8 cellular contexts compared by ENCODE assay signal in the genomic region with DNA sequence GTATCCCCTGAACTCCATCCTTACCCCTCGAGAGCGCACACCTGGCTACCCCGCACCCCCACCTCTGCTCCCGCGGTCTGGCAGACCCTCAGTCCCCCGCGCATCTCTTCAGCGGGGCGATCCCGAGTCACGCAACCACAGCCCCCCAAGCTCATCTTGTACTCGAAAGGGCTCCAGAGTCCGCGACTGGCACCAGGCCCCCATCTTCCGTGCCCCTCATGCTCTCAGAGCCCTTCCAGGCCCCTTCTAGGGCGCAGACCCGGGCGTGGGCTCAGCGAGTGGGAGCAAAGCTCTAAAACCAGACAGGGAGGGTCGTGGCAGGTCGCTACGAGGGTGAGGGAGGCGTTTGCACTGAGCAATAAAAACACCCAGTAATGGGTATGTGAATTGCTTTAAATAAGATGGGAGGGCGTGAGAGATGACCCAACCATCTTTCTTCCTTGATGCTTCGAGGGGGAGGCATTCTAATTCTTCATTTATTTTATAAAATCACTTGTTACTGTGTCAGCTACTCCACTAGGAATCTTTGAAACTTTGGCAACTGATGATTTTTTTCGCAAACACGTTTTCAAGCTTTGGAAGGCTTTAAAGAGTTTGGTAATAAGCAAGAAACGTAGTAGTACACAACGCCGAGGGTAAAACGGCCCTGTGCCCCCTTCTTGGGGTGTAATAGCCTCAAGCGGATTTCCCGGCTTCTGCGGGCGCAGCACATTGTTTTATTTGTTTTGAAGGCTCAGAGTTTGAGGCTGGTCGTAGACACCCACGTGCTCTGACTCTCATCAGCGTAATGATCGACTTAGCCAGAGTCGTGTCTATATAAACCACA. TPM values are rescaled to one million over a fixed set of nuclear protein-coding genes. Genes with fewer than 3 reads are reported as not detected.
DNase-seq lines count a peak whose midpoint lies in the region; ATAC-seq and TF ChIP-seq lines count a peak whose summit lies in the region.

No MANE protein-coding gene starts in this region.

- POLR2A ChIA-PET in MCF 10A (lab: Yijun Ruan, JAX) = interaction anchor here (0.6 to 3.9 kb wide), 13 partner anchors 22 to 1740 kb away, joined by 3 to 15 read pairs (median 4); a partner anchor contains a TSS

- H3K27me3 Mint-ChIP-seq in GM23338 (ENCODE audit: insufficient read depth, low read depth, poor library complexity) (peaks cover 62% of the 10 kb centered on the region), MCF 10A (ENCODE audit: insufficient read depth, unreplicated experiment) (no peaks in the 10 kb centered on the region)

- H3K9me2 ChIP-seq in GM23338 (ENCODE audit: insufficient read depth) = no peaks in the 10 kb centered on the region

- H3K79me2 ChIP-seq in GM23338 (replicated peaks; ENCODE audit: insufficient read depth) (no peaks in the 10 kb centered on the region), mesendoderm (ENCODE audit: control insufficient read depth, insufficient read depth, low read length) (no peaks in the 10 kb centered on the region)

- H2AFZ ChIP-seq in GM23338 = peak overlapping the region; percentile 88

- CTCF ChIA-PET in MCF 10A (lab: Yijun Ruan, JAX) = interaction anchor here (0.6 to 3.6 kb wide), 14 partner anchors 9 to 945 kb away, joined by 3 to 22 read pairs (median 4); a partner anchor contains a TSS

- H4K20me1 ChIP-seq in GM23338 (replicated peaks; ENCODE audit: insufficient read depth) = no peaks in the 10 kb centered on the region

- H3K36me3 Mint-ChIP-seq in GM23338 (ENCODE audit: low read depth) = no peaks in the 10 kb centered on the region; the same call in 2 of the 3 replicates
- no peaks in the 10 kb centered on the region for H3K36me3 Mint-ChIP-seq in MCF 10A (ENCODE audit: insufficient read depth, unreplicated experiment)
- peaks cover 58% of the 10 kb centered on the region for H3K36me3 Mint-ChIP-seq in stimulated activated effector memory CD8-positive, alpha-beta T cell treated with anti-CD3 and anti-CD28 coated beads, Interleukin-12 subunit alpha, Interleukin-12 subunit beta, amount 100 ng/mL, for 72 hours

- H2BK15ac ChIP-seq in mesendoderm (replicated peaks; ENCODE audit: low read depth) = no peak overlapping the region

- ATAC-seq in GM23338 (no peak; the same call in 2 of the 3 replicates), HG03342 (IDR thresholded peaks at IDR 0.05; ENCODE audit: unreplicated experiment) (no peak)
- ATAC-seq in stimulated activated effector memory CD8-positive, alpha-beta T cell treated with anti-CD3 and anti-CD28 coated beads, Interleukin-12 subunit alpha, Interleukin-12 subunit beta, amount 100 ng/mL, for 72 hours = peak; percentile 50

- no peak overlapping the region for H3K27ac Mint-ChIP-seq in GM23338
- peak overlapping the region; percentile 35 for H3K27ac Mint-ChIP-seq in MCF 10A (ENCODE audit: low read depth, unreplicated experiment)
- H3K27ac Mint-ChIP-seq in stimulated activated effector memory CD8-positive, alpha-beta T cell treated with anti-CD3 and anti-CD28 coated beads, Interleukin-12 subunit alpha, Interleukin-12 subunit beta, amount 100 ng/mL, for 72 hours = peak overlapping the region; percentile 99

- H3K27ac ChIP-seq in GM23338 (ENCODE audit: low read depth) = no peak overlapping the region
- no peak overlapping the region for H3K27ac ChIP-seq in mesendoderm (ENCODE audit: low read depth, low read length)

- H3K4me3 ChIP-seq in GM23338 (peak overlapping the region; percentile 90), mesendoderm (ENCODE audit: low read length) (no peak overlapping the region)

- TF ChIP-seq CTCF in GM23338 (conservative IDR thresholded peaks at IDR 0.05; ENCODE audit: low read depth in 2 of 2) (no peak), MCF 10A (IDR thresholded peaks at IDR 0.05; ENCODE audit: unreplicated experiment) (no peak)

- no peaks in the 10 kb centered on the region for H3K79me1 ChIP-seq in mesendoderm (ENCODE audit: low read length)

- H3K36me3 ChIP-seq in GM23338 (ENCODE audit: insufficient read depth) (no peaks in the 10 kb centered on the region), mesendoderm (ENCODE audit: control insufficient read depth, insufficient read depth, low read length) (no peaks in the 10 kb centered on the region)

- no peak overlapping the region for H4K8ac ChIP-seq in mesendoderm (ENCODE audit: low read depth, low read length)

- H3K4me1 ChIP-seq in GM23338 (ENCODE audit: insufficient read depth) (peaks cover 33% of the 10 kb centered on the region), mesendoderm (ENCODE audit: control insufficient read depth, low read depth, low read length) (peaks cover 3% of the 10 kb centered on the region)

- peak overlapping the region; percentile 66 for H3K23ac ChIP-seq in mesendoderm (ENCODE audit: low read length)

- H3K4me2 ChIP-seq in GM23338 (peak overlapping the region; percentile 94), mesendoderm (ENCODE audit: low read length) (peak overlapping the region; percentile 39)

- DNase-seq in GM23338 (ENCODE audit: low spot score) = peak; percentile 58
- peak; percentile 49 for DNase-seq in SW480 (ENCODE audit: low spot score)
- DNase-seq in MCF 10A (ENCODE audit: unreplicated experiment) = peak; percentile 46
- peak; percentile 16 for DNase-seq in mesendoderm
- peak in 1 of 2 donors; percentile 69 for DNase-seq in stimulated activated effector memory CD8-positive, alpha-beta T cell treated with anti-CD3 and anti-CD28 coated beads, Interleukin-12 subunit alpha, Interleukin-12 subunit beta, amount 100 ng/mL, for 72 hours (ENCODE audit: low spot score in 2 of 2)
- no peak for DNase-seq in GOT3 (lab: John Stamatoyannopoulos, UW)
- no peak for DNase-seq in G401 (ENCODE audit: low spot score)

- no peaks in the 10 kb centered on the region for H3K9me3 Mint-ChIP-seq in GM23338
- H3K9me3 Mint-ChIP-seq in MCF 10A (ENCODE audit: unreplicated experiment) = no peaks in the 10 kb centered on the region
- no peaks in the 10 kb centered on the region for H3K9me3 Mint-ChIP-seq in stimulated activated effector memory CD8-positive, alpha-beta T cell treated with anti-CD3 and anti-CD28 coated beads, Interleukin-12 subunit alpha, Interleukin-12 subunit beta, amount 100 ng/mL, for 72 hours

- no peak overlapping the region for H3K18ac ChIP-seq in mesendoderm (ENCODE audit: low read length)

- H3K27me3 ChIP-seq in GM23338 (ENCODE audit: insufficient read depth) (peaks cover 96% of the 10 kb centered on the region), mesendoderm (ENCODE audit: insufficient read depth, low read length, poor library complexity) (peaks cover 20% of the 10 kb centered on the region)

- intact Hi-C loops in MCF 10A (cut with micrococcal nuclease) = loop anchor here (2.0 to 5.0 kb wide), 3 partner anchors 197 to 945 kb away; no protein-coding TSS in a partner anchor

- H2AK5ac ChIP-seq in mesendoderm (ENCODE audit: low read length) = no peak overlapping the region

- BruUV-seq in MCF 10A (replicated peaks; lab: Mats Ljungman, UMichigan) = no TSS peak

- H3K4me1 Mint-ChIP-seq in GM23338 = peaks cover 27% of the 10 kb centered on the region
- H3K4me1 Mint-ChIP-seq in MCF 10A (ENCODE audit: insufficient read depth, unreplicated experiment) = peaks cover 17% of the 10 kb centered on the region
- peaks cover 46% of the 10 kb centered on the region for H3K4me1 Mint-ChIP-seq in stimulated activated effector memory CD8-positive, alpha-beta T cell treated with anti-CD3 and anti-CD28 coated beads, Interleukin-12 subunit alpha, Interleukin-12 subunit beta, amount 100 ng/mL, for 72 hours

- peak overlapping the region; percentile 86 for H3K4me3 Mint-ChIP-seq in GM23338
- peak overlapping the region; percentile 91 for H3K4me3 Mint-ChIP-seq in MCF 10A (ENCODE audit: unreplicated experiment)
- peak overlapping the region; percentile 99 for H3K4me3 Mint-ChIP-seq in stimulated activated effector memory CD8-positive, alpha-beta T cell treated with anti-CD3 and anti-CD28 coated beads, Interleukin-12 subunit alpha, Interleukin-12 subunit beta, amount 100 ng/mL, for 72 hours

- H3K9ac ChIP-seq in mesendoderm (ENCODE audit: low read length) = peak overlapping the region; percentile 32

- H3K4ac ChIP-seq in mesendoderm (ENCODE audit: low read depth, low read length) = no peak overlapping the region

- H3K56ac ChIP-seq in mesendoderm (ENCODE audit: low read length) = peak overlapping the region; percentile 49

- H3F3A ChIP-seq in GM23338 (replicated peaks; ENCODE audit: low read depth) = no peaks in the 10 kb centered on the region

- no peak overlapping the region for H4K5ac ChIP-seq in mesendoderm (ENCODE audit: low read length)

- in situ Hi-C loops in G401 (cut with HindIII; ENCODE audit: low sequenced_read_pairs) = no loop called here

- WGBS in mesendoderm (ENCODE audit: extremely low coverage, insufficient coverage, low lambda C conversion rate) = no CpG with 5 or more reads among the region's 40 CpGs

- H2BK120ac ChIP-seq in mesendoderm (ENCODE audit: low read depth, low read length) = no peak overlapping the region

- no peak overlapping the region for H2BK5ac ChIP-seq in mesendoderm (ENCODE audit: low read length)

TF ChIP-seq in GM23338, 12 proteins besides CTCF, POLR2A, EP300 and RAD21:
- TF ChIP-seq EZH2 (IDR thresholded peaks at IDR 0.05; ENCODE audit: low read depth, unreplicated experiment) (peak; percentile 62), ZNF114 (CRISPR knock-in tag; IDR thresholded peaks at IDR 0.05) (no peak)
TF ChIP-seq in GM23338: peak in this region for 1.

RNA-seq across cellular contexts. Expression of a gene that starts 42.6 kb away (rescaled TPM):
- 11.4 and 19.0 TPM in 2 replicates for total RNA-seq in GM23338 (2014; rRNA removed; shearing (Covaris generic))
- 23.2 and 30.1 TPM in 2 replicates for polyA plus RNA-seq in GM23338 (2016; fragmentation: Nextera tagmentation; extraction: Ambion mirVana)
- total RNA-seq in MCF 10A (2022) = 12.7 and 14.4 TPM in 2 replicates
- 18.2 TPM for polyA plus RNA-seq in mesendoderm (2013, experiment 1 of 2)
- polyA plus RNA-seq in mesendoderm (2013, experiment 2 of 2) = 20.2 TPM
- total RNA-seq in G401 (2014; rRNA removed; shearing (Covaris generic)) = 10.9 and 24.7 TPM in 2 replicates

Comparison
In these comparisons a context has a peak if more than half of its experiments do, and no peak if none do; other contexts are left out.
1. DNase-seq: peak in GM23338 (single experiment), SW480 (single experiment), MCF 10A (single experiment) and mesendoderm (single experiment); none in GOT3 (single experiment) and G401 (single experiment).
2. Peak in every context shown above with its lines, with median percentiles within 50 percentile points of each other: H3K4me3 Mint-ChIP-seq.